Comparison of ENCODE assay signal across 1 cellular context in genomic region chr17:65537845-65538678, GRCh38.
A peak's percentile ranks its signal among the peaks of the same experiment; 100 is the strongest.
TF ChIP-seq lines count a peak whose summit lies in the region.

No MANE protein-coding gene starts in this region.

TF ChIP-seq in GM12878, 131 proteins besides CTCF, POLR2A, EP300 and RAD21:
- TF ChIP-seq TBL1XR1 (IDR thresholded peaks at IDR 0.05; ENCODE audit: low read depth, low read length) (no peak), FOXK2 (IDR thresholded peaks at IDR 0.05) (no peak), ZNF24 (IDR thresholded peaks at IDR 0.05) (no peak), BCL3 (IDR thresholded peaks at IDR 0.05; ENCODE audit: borderline replicate concordance, insufficient read depth, low read depth, low read length, poor library complexity, severe bottlenecking) (peak; percentile 60), ZBTB40 (IDR thresholded peaks at IDR 0.05; ENCODE audit: borderline replicate concordance) (no peak), HDAC6 (IDR thresholded peaks at IDR 0.05; ENCODE audit: unreplicated experiment) (no peak), RUNX3 (IDR thresholded peaks at IDR 0.05; ENCODE audit: low read length) (no peak)
TF ChIP-seq in GM12878: peak in this region for 1.
